13 cellular contexts compared by ENCODE assay signal in the genomic region with DNA sequence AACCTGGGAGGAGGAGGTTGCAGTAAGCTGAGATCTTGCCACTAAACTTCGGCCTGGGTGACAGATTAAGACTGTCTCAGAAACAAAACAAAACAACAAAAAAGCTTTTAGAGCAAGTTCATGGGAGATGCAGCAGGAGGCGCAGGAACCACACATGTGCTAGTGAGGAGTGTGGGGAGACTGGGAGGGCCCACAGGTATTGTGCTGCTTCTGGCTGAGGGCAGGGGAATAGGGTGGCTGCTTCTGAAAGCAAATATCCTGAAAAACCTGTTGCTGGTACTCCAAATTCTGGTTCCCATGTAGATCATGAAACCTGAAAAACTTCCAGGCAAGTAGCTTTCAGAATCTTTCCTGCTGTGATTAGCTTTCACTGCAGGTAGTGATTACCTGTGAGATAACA. TPM values are rescaled to one million over a fixed set of nuclear protein-coding genes. Genes with fewer than 3 reads are reported as not detected.
DNase-seq lines count a peak whose midpoint lies in the region; ATAC-seq and TF ChIP-seq lines count a peak whose summit lies in the region.
"Had no signal": no experiment of that assay in that cellular context is flagged by ENCODE, and none has a peak within 500 bp of the region (broad histone marks: within the 10 kb centered on the region; RNA-seq: fewer than 3 reads in every experiment).

No MANE protein-coding gene starts in this region.

- H3K27me3 Mint-ChIP-seq in Caco-2 (ENCODE audit: insufficient read depth, unreplicated experiment), result no peaks in the 10 kb centered on the region

- no peaks in the 10 kb centered on the region for H3K9me3 Mint-ChIP-seq in Caco-2 (ENCODE audit: unreplicated experiment)
- H3K9me3 Mint-ChIP-seq: activated T-cell treated with anti-CD3 and anti-CD28 coated beads, Interleukin-2, amount 50 U/mL, for 24 hours; stimulated activated naive CD8-positive, alpha-beta T cell treated with anti-CD3 and anti-CD28 coated beads, Interleukin-15, Interleukin-2, amounts not matched to agents 100 ng/mL and 50 ng/mL, for 24 hours had no signal

- CTCF ChIA-PET in Caco-2 (lab: Charles Lee), result interaction anchor here (0.6 to 1.3 kb wide), 9 partner anchors 8 to 231 kb away, joined by 3 to 14 read pairs (median 4); partner anchors contain the start of gene MGA

- H3K27ac ChIP-seq in RWPE2 (ENCODE audit: poor library complexity, severe bottlenecking) (no peak overlapping the region), foreskin keratinocyte (no peak overlapping the region), caudate nucleus (ENCODE audit: low read depth, low read length) (no peak overlapping the region)

- peak; percentile 38; the same call in 1 of the 3 replicates for ATAC-seq in RWPE2 (ENCODE audit: low read depth)
- ATAC-seq in foreskin keratinocyte, result peak; percentile 38
- ATAC-seq in HG02870 (IDR thresholded peaks at IDR 0.05; ENCODE audit: unreplicated experiment), result no peak
- no peak for ATAC-seq in HG03469 (IDR thresholded peaks at IDR 0.05; ENCODE audit: unreplicated experiment)
- no peak for ATAC-seq in HG03095 (IDR thresholded peaks at IDR 0.05; ENCODE audit: unreplicated experiment)

- H3K4me3 ChIP-seq in Caco-2 (ENCODE audit: low read depth, low read length) (no peak overlapping the region), RWPE2 (ENCODE audit: severe bottlenecking) (no peak overlapping the region)

- POLR2A ChIA-PET in Caco-2 (lab: Charles Lee), result interaction anchor here (1.5 kb wide), 1 partner anchor 13 kb away, joined by 5 read pairs; no protein-coding TSS in a partner anchor

- no peaks in the 10 kb centered on the region for H3K36me3 ChIP-seq in Caco-2 (ENCODE audit: control insufficient read depth, insufficient read depth, low read length)
- no peaks in the 10 kb centered on the region for H3K36me3 ChIP-seq in RWPE2 (ENCODE audit: low read depth)

- TF ChIP-seq CTCF in Caco-2 (IDR thresholded peaks at IDR 0.05; ENCODE audit: insufficient read depth in 1 of 2, low read depth in 1 of 2, low read length in 1 of 2, severe bottlenecking in 1 of 2, unreplicated experiment in 1 of 2) (peak; percentile 63 to 76), GM13977 (IDR thresholded peaks at IDR 0.05; ENCODE audit: extremely low read depth, insufficient read depth, missing control alignments) (peak; percentile 29), RWPE2 (IDR thresholded peaks at IDR 0.05; ENCODE audit: poor library complexity, severe bottlenecking) (peak; percentile 55), foreskin keratinocyte (conservative IDR thresholded peaks at IDR 0.05) (peak; percentile 74)

- in situ Hi-C loops in GM13977 (cut with MboI; ENCODE audit: low pct_unique_long_range_greater_than_20kb, low sequenced_read_pairs, unreplicated experiment), result no loop called here

- H3K4me3 Mint-ChIP-seq in Caco-2 (ENCODE audit: unreplicated experiment), result no peak overlapping the region
- H3K4me3 Mint-ChIP-seq: activated T-cell treated with anti-CD3 and anti-CD28 coated beads, Interleukin-2, amount 50 U/mL, for 24 hours; naive B cell; stimulated activated naive CD8-positive, alpha-beta T cell treated with anti-CD3 and anti-CD28 coated beads, Interleukin-15, Interleukin-2, amounts not matched to agents 100 ng/mL and 50 ng/mL, for 24 hours had no signal

- intact Hi-C loops in Caco-2 (cut with micrococcal nuclease; ENCODE audit: unreplicated experiment), result loop anchor here (5.0 kb wide), 1 partner anchor 191 kb away; the partner anchor contains the start of gene MAPKBP1

- peaks cover 25% of the 10 kb centered on the region for H3K36me3 Mint-ChIP-seq in Caco-2 (ENCODE audit: insufficient read depth, unreplicated experiment)
- H3K36me3 Mint-ChIP-seq: naive B cell had no signal

- no peaks in the 10 kb centered on the region for H3K9me3 ChIP-seq in Caco-2
- H3K9me3 ChIP-seq in RWPE2 (ENCODE audit: severe bottlenecking), result no peaks in the 10 kb centered on the region

- H3K4me1 Mint-ChIP-seq in Caco-2 (ENCODE audit: low read depth, unreplicated experiment), result peaks cover 13% of the 10 kb centered on the region

- peaks cover 22% of the 10 kb centered on the region for H3K4me1 ChIP-seq in Caco-2
- H3K4me1 ChIP-seq in RWPE2 (ENCODE audit: insufficient read depth, poor library complexity, severe bottlenecking), result peaks cover 2% of the 10 kb centered on the region
- H3K4me1 ChIP-seq in foreskin keratinocyte, result no peaks in the 10 kb centered on the region

- H3K27me3 ChIP-seq in Caco-2 (replicated peaks; ENCODE audit: control insufficient read depth, insufficient read depth, low read length) (no peaks in the 10 kb centered on the region), RWPE2 (ENCODE audit: insufficient read depth, poor library complexity, severe bottlenecking) (no peaks in the 10 kb centered on the region), foreskin keratinocyte (no peaks in the 10 kb centered on the region)

- DNase-seq in Caco-2 (peak; percentile 83 to 85), GM13977 (ENCODE audit: low spot score) (no peak), RWPE2 (ENCODE audit: low spot score) (no peak), foreskin keratinocyte (peak in 1 of 2 donors; percentile 45), caudate nucleus (lab: John Stamatoyannopoulos, UW) (no peak)
- DNase-seq: activated T-cell treated with anti-CD3 and anti-CD28 coated beads, Interleukin-2, amount 50 U/mL, for 24 hours; cortex of kidney; naive B cell; NCI-H510A treated with DMSO at 0.1 percent for 48 hours had no signal

- BruUV-seq in Caco-2 (replicated peaks; lab: Mats Ljungman, UMichigan), result no TSS peak

- peak overlapping the region; percentile 53 for H3K27ac Mint-ChIP-seq in Caco-2 (ENCODE audit: unreplicated experiment)
- H3K27ac Mint-ChIP-seq: activated T-cell treated with anti-CD3 and anti-CD28 coated beads, Interleukin-2, amount 50 U/mL, for 24 hours; naive B cell; stimulated activated naive CD8-positive, alpha-beta T cell treated with anti-CD3 and anti-CD28 coated beads, Interleukin-15, Interleukin-2, amounts not matched to agents 100 ng/mL and 50 ng/mL, for 24 hours had no signal

RNA-seq across cellular contexts. Expression of gene TYRO3, which starts 22.1 kb away (rescaled TPM):
- total RNA-seq in Caco-2 (2022) (118 and 120 TPM in 2 replicates), foreskin keratinocyte (16.0 and 16.3 TPM in 2 replicates)
- 11.5 and 12.1 TPM in 2 replicates for polyA plus RNA-seq in foreskin keratinocyte

RNA-seq across cellular contexts. Expression of gene RPAP1, which starts 37.1 kb away (rescaled TPM):
- 55.3 and 67.1 TPM in 2 replicates for total RNA-seq in Caco-2 (2022)
- total RNA-seq in foreskin keratinocyte, result 21.9 and 26.1 TPM in 2 replicates
- polyA plus RNA-seq in foreskin keratinocyte, result 17.7 and 20.8 TPM in 2 replicates

Comparison
In these comparisons a context has a peak if more than half of its experiments do, and no peak if none do; other contexts are left out.
1. DNase-seq: peak in Caco-2 (2 of 2); none in GM13977 (single experiment), RWPE2 (single experiment) and caudate nucleus (0 of 61).
2. ATAC-seq: peak in RWPE2 (single experiment) and foreskin keratinocyte (single experiment); none in HG02870 (single experiment), HG03469 (single experiment) and HG03095 (single experiment).
3. Peak in every context shown above with its lines, with median percentiles within 50 percentile points of each other: CTCF ChIP-seq.